In the genomic region with DNA sequence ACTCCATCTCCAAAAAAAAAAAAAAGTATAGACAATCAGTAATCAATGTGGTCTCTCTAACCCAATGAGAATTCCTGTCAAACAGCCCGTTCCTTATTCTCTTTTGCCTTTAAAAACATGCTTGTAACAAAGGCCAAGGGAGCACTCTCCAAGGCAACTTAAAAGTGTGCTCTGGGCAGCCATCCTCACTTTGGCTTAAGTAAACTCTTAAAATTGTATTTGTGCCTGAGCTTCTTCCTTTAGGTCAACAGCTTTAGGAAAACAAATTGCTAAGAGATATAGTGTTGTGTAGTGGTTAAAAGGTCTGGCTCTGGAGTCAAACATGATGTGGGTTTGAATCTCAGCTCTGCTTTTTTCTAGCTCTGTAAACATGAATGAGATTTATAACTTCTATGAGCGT, we compare ENCODE assay signal across 33 cellular contexts. TPM values are rescaled to one million over a fixed set of nuclear protein-coding genes. Genes with fewer than 3 reads are reported as not detected.
DNase-seq lines count a peak whose midpoint lies in the region; ATAC-seq and TF ChIP-seq lines count a peak whose summit lies in the region.
"Had no signal": no experiment of that assay in that cellular context is flagged by ENCODE, and none has a peak within 500 bp of the region (broad histone marks: within the 10 kb centered on the region; RNA-seq: fewer than 3 reads in every experiment).

No MANE protein-coding gene starts in this region.

- no peak for DNase-seq in activated T-cell treated with anti-CD3 and anti-CD28 coated beads, Interleukin-2, amount 50 U/mL, for 24 hours
- DNase-seq in activated T-cell treated with anti-CD3 and anti-CD28 coated beads, Interleukin-2, amount 50 U/mL, for 48 hours, result no peak
- DNase-seq in CD8-positive, alpha-beta T cell, result no peak
- no peak for DNase-seq in activated T-helper 1 cell treated with anti-CD3 and anti-CD28 coated beads, Interleukin-12 subunit alpha, Interleukin-12 subunit beta, Interleukin-2, Interleukin-4 antibody, amounts not matched to agents 30 ng/mL and 10 ng/mL and 1 ng/mL, durations not matched to agents 14 hours and 24 hours and 36 hours (ENCODE audit: low spot score)
- DNase-seq in prostate gland (ENCODE audit: low spot score) (no peak), epidermal melanocyte (ENCODE audit: insufficient read length, low spot score) (no peak)
- no peak for DNase-seq in naive thymus-derived CD8-positive, alpha-beta T cell
- DNase-seq: activated CD4-positive, alpha-beta T cell treated with anti-CD3 and anti-CD28 coated beads, Interleukin-2, amount 50 U/mL, for 4 hours; activated naive CD4-positive, alpha-beta T cell treated with anti-CD3 and anti-CD28 coated beads for 36 hours; aorta; DMS79; effector memory CD8-positive, alpha-beta T cell; foreskin fibroblast; GF-D8; head of caudate nucleus; NCI-H1092 treated with DMSO at 0.1 percent for 48 hours; NCI-H1930; NCI-H526; NK-92 treated with Interleukin-12 subunit alpha and Interleukin-12 subunit beta, amount 100 ng/mL, for 24 hours; pancreas; PC-9; stimulated activated CD4-positive, alpha-beta T cell treated with anti-CD3 and anti-CD28 coated beads, Interleukin-4, amount 100 ng/mL, for 4 hours; stimulated activated naive CD4-positive, alpha-beta T cell; transverse colon had no signal

- H3K4me3 Mint-ChIP-seq in activated T-cell treated with anti-CD3 and anti-CD28 coated beads, Interleukin-2, amount 50 U/mL, for 24 hours, result no peak overlapping the region
- H3K4me3 Mint-ChIP-seq in CD8-positive, alpha-beta T cell, result no peak overlapping the region
- H3K4me3 Mint-ChIP-seq in activated T-helper 1 cell treated with anti-CD3 and anti-CD28 coated beads, Interleukin-12 subunit alpha, Interleukin-12 subunit beta, Interleukin-2, Interleukin-4 antibody, amounts not matched to agents 30 ng/mL and 10 ng/mL and 1 ng/mL, durations not matched to agents 14 hours and 24 hours and 36 hours, result peak overlapping the region; percentile 23
- peak overlapping the region in 4 of 10 donors; percentile 4 to 31 (median 20) for H3K4me3 Mint-ChIP-seq in naive thymus-derived CD8-positive, alpha-beta T cell
- H3K4me3 Mint-ChIP-seq: activated naive CD4-positive, alpha-beta T cell treated with anti-CD3 and anti-CD28 coated beads for 36 hours; B cell; neural crest cell had no signal

- H3K36me3 ChIP-seq in CD8-positive, alpha-beta T cell (ENCODE audit: insufficient read depth, low read length), result no peaks in the 10 kb centered on the region
- no peaks in the 10 kb centered on the region for H3K36me3 ChIP-seq in prostate gland
- H3K36me3 ChIP-seq: pancreas, transverse colon had no signal

- H3K27ac ChIP-seq in CD8-positive, alpha-beta T cell (ENCODE audit: low read depth, low read length), result no peak overlapping the region
- H3K27ac ChIP-seq in prostate gland, result peak overlapping the region; percentile 21 to 32
- H3K27ac ChIP-seq: coronary artery, pancreas, PC-9, transverse colon had no signal

- ATAC-seq in CD8-positive, alpha-beta T cell, result no peak
- no peak for ATAC-seq in HG03159 (IDR thresholded peaks at IDR 0.05; ENCODE audit: unreplicated experiment)
- no peak for ATAC-seq in naive thymus-derived CD8-positive, alpha-beta T cell
- ATAC-seq: effector memory CD8-positive, alpha-beta T cell; esophagus mucosa; Right ventricle myocardium inferior; sciatic nerve; SK-N-SH treated with all-trans-retinoic acid at 6 μM for 48 hours had no signal

- H3K9me3 ChIP-seq in CD8-positive, alpha-beta T cell (ENCODE audit: low read length), result no peaks in the 10 kb centered on the region
- no peaks in the 10 kb centered on the region for H3K9me3 ChIP-seq in prostate gland
- H3K9me3 ChIP-seq: pancreas, transverse colon had no signal

- CTCF ChIA-PET in CD8-positive, alpha-beta T cell (lab: Charles Lee), result interaction anchor here (0.7 to 1.2 kb wide), 2 partner anchors 9 to 105 kb away, joined by 3 read pairs; no protein-coding TSS in a partner anchor

- WGBS in prostate gland, result 48% methylated on average over 2 of the region's 2 CpGs

- no peak for TF ChIP-seq CTCF in CD8-positive, alpha-beta T cell (IDR thresholded peaks at IDR 0.05)
- TF ChIP-seq CTCF in prostate gland (IDR thresholded peaks at IDR 0.05), result no peak

- peaks cover 2% of the 10 kb centered on the region for H3K9me3 Mint-ChIP-seq in activated T-cell treated with anti-CD3 and anti-CD28 coated beads, Interleukin-2, amount 50 U/mL, for 24 hours
- H3K9me3 Mint-ChIP-seq in CD8-positive, alpha-beta T cell, result peaks cover 6% of the 10 kb centered on the region
- H3K9me3 Mint-ChIP-seq in activated T-helper 1 cell treated with anti-CD3 and anti-CD28 coated beads, Interleukin-12 subunit alpha, Interleukin-12 subunit beta, Interleukin-2, Interleukin-4 antibody, amounts not matched to agents 30 ng/mL and 10 ng/mL and 1 ng/mL, durations not matched to agents 14 hours and 24 hours and 36 hours, result peaks cover 3% of the 10 kb centered on the region
- peaks cover 0 to 13% (median 0%) of the 10 kb centered on the region in 9 donors for H3K9me3 Mint-ChIP-seq in naive thymus-derived CD8-positive, alpha-beta T cell
- H3K9me3 Mint-ChIP-seq: effector memory CD8-positive, alpha-beta T cell had no signal

- H3K27me3 ChIP-seq in CD8-positive, alpha-beta T cell (ENCODE audit: insufficient read depth, low read length), result no peaks in the 10 kb centered on the region
- no peaks in the 10 kb centered on the region for H3K27me3 ChIP-seq in prostate gland (replicated peaks; ENCODE audit: insufficient read depth)
- H3K27me3 ChIP-seq: pancreas, transverse colon had no signal

- no peak overlapping the region for H3K4me3 ChIP-seq in CD8-positive, alpha-beta T cell (ENCODE audit: low read depth, low read length)
- no peak overlapping the region for H3K4me3 ChIP-seq in prostate gland
- H3K4me3 ChIP-seq: coronary artery, lung, pancreas, PC-9, transverse colon had no signal

- peaks cover 69% of the 10 kb centered on the region for H3K4me1 Mint-ChIP-seq in activated T-cell treated with anti-CD3 and anti-CD28 coated beads, Interleukin-2, amount 50 U/mL, for 24 hours (ENCODE audit: low read depth)
- H3K4me1 Mint-ChIP-seq in CD8-positive, alpha-beta T cell (ENCODE audit: low read depth), result peaks cover 71% of the 10 kb centered on the region
- H3K4me1 Mint-ChIP-seq in activated T-helper 1 cell treated with anti-CD3 and anti-CD28 coated beads, Interleukin-12 subunit alpha, Interleukin-12 subunit beta, Interleukin-2, Interleukin-4 antibody, amounts not matched to agents 30 ng/mL and 10 ng/mL and 1 ng/mL, durations not matched to agents 14 hours and 24 hours and 36 hours (ENCODE audit: low read depth), result peaks cover 64% of the 10 kb centered on the region
- H3K4me1 Mint-ChIP-seq in naive thymus-derived CD8-positive, alpha-beta T cell, result peaks cover 36 to 79% (median 67%) of the 10 kb centered on the region in 4 donors

- peaks cover 11% of the 10 kb centered on the region for H3K36me3 Mint-ChIP-seq in activated T-cell treated with anti-CD3 and anti-CD28 coated beads, Interleukin-2, amount 50 U/mL, for 24 hours (ENCODE audit: low read depth)
- H3K36me3 Mint-ChIP-seq in CD8-positive, alpha-beta T cell, result peaks cover 30% of the 10 kb centered on the region
- H3K36me3 Mint-ChIP-seq in activated T-helper 1 cell treated with anti-CD3 and anti-CD28 coated beads, Interleukin-12 subunit alpha, Interleukin-12 subunit beta, Interleukin-2, Interleukin-4 antibody, amounts not matched to agents 30 ng/mL and 10 ng/mL and 1 ng/mL, durations not matched to agents 14 hours and 24 hours and 36 hours (ENCODE audit: low read depth), result peaks cover 11% of the 10 kb centered on the region
- H3K36me3 Mint-ChIP-seq in naive thymus-derived CD8-positive, alpha-beta T cell, result peaks cover 13 to 33% (median 15%) of the 10 kb centered on the region in 3 donors

- H3K27ac Mint-ChIP-seq in activated T-cell treated with anti-CD3 and anti-CD28 coated beads, Interleukin-2, amount 50 U/mL, for 24 hours, result peak overlapping the region; percentile 66
- H3K27ac Mint-ChIP-seq in CD8-positive, alpha-beta T cell, result peak overlapping the region; percentile 57
- peak overlapping the region; percentile 24 for H3K27ac Mint-ChIP-seq in activated T-helper 1 cell treated with anti-CD3 and anti-CD28 coated beads, Interleukin-12 subunit alpha, Interleukin-12 subunit beta, Interleukin-2, Interleukin-4 antibody, amounts not matched to agents 30 ng/mL and 10 ng/mL and 1 ng/mL, durations not matched to agents 14 hours and 24 hours and 36 hours
- peak overlapping the region in 5 of 10 donors; percentile 11 to 84 (median 42) for H3K27ac Mint-ChIP-seq in naive thymus-derived CD8-positive, alpha-beta T cell
- H3K27ac Mint-ChIP-seq: B cell had no signal

- H3K27me3 Mint-ChIP-seq in activated T-cell treated with anti-CD3 and anti-CD28 coated beads, Interleukin-2, amount 50 U/mL, for 24 hours, result no peaks in the 10 kb centered on the region
- no peaks in the 10 kb centered on the region for H3K27me3 Mint-ChIP-seq in CD8-positive, alpha-beta T cell (ENCODE audit: low read depth)
- no peaks in the 10 kb centered on the region for H3K27me3 Mint-ChIP-seq in activated T-helper 1 cell treated with anti-CD3 and anti-CD28 coated beads, Interleukin-12 subunit alpha, Interleukin-12 subunit beta, Interleukin-2, Interleukin-4 antibody, amounts not matched to agents 30 ng/mL and 10 ng/mL and 1 ng/mL, durations not matched to agents 14 hours and 24 hours and 36 hours (ENCODE audit: insufficient read depth)
- H3K27me3 Mint-ChIP-seq in naive thymus-derived CD8-positive, alpha-beta T cell, result no peaks in the 10 kb centered on the region
- H3K27me3 Mint-ChIP-seq: B cell; effector memory CD8-positive, alpha-beta T cell had no signal

- peaks cover 30% of the 10 kb centered on the region for H3K4me1 ChIP-seq in CD8-positive, alpha-beta T cell (ENCODE audit: insufficient read depth, low read length)
- peaks cover 4% of the 10 kb centered on the region for H3K4me1 ChIP-seq in prostate gland (replicated peaks)

- TF ChIP-seq POLR2A in prostate gland (IDR thresholded peaks at IDR 0.05), result no peak

- intact Hi-C loops in CD8-positive, alpha-beta T cell (cut with DNase I, micrococcal nuclease), result no loop called here
- intact Hi-C loops in activated T-helper 1 cell treated with anti-CD3 and anti-CD28 coated beads, Interleukin-12 subunit alpha, Interleukin-12 subunit beta, Interleukin-2, Interleukin-4 antibody, amounts not matched to agents 30 ng/mL and 10 ng/mL and 1 ng/mL, durations not matched to agents 14 hours and 24 hours and 36 hours (cut with micrococcal nuclease), result no loop called here
- intact Hi-C loops in prostate gland (cut with DNase I), result no loop called here

- POLR2A ChIA-PET in CD8-positive, alpha-beta T cell (lab: Charles Lee), result interaction anchor here (1.0 to 1.6 kb wide), 2 partner anchors 13 to 15 kb away, joined by 3 to 6 read pairs; no protein-coding TSS in a partner anchor
- POLR2A ChIA-PET in naive thymus-derived CD8-positive, alpha-beta T cell (lab: Charles Lee), result interaction anchor here (0.6 to 1.0 kb wide), 3 partner anchors 8 to 15 kb away, joined by 3 read pairs; no protein-coding TSS in a partner anchor

RNA-seq across cellular contexts. Expression of gene EPC1, which starts 13.9 kb away (rescaled TPM):
- total RNA-seq in CD8-positive, alpha-beta T cell, result 100 to 1,000 TPM; 205 TPM
- 36.5 and 37.8 TPM in 2 replicates for total RNA-seq in activated T-helper 1 cell treated with anti-CD3 and anti-CD28 coated beads, Interleukin-12 subunit alpha, Interleukin-12 subunit beta, Interleukin-2, Interleukin-4 antibody, amounts not matched to agents 30 ng/mL and 10 ng/mL and 1 ng/mL, durations not matched to agents 14 hours and 24 hours and 36 hours
- total RNA-seq in prostate gland, result 10 to 100 TPM; 37.1 to 58.3 TPM
- total RNA-seq in naive thymus-derived CD8-positive, alpha-beta T cell, result 100 to 1,000 TPM; 128 to 131 TPM
- polyA plus RNA-seq in naive thymus-derived CD8-positive, alpha-beta T cell, result 10 to 100 TPM; 36.9 to 48.5 (median 46.2) TPM
